In the genomic region with DNA sequence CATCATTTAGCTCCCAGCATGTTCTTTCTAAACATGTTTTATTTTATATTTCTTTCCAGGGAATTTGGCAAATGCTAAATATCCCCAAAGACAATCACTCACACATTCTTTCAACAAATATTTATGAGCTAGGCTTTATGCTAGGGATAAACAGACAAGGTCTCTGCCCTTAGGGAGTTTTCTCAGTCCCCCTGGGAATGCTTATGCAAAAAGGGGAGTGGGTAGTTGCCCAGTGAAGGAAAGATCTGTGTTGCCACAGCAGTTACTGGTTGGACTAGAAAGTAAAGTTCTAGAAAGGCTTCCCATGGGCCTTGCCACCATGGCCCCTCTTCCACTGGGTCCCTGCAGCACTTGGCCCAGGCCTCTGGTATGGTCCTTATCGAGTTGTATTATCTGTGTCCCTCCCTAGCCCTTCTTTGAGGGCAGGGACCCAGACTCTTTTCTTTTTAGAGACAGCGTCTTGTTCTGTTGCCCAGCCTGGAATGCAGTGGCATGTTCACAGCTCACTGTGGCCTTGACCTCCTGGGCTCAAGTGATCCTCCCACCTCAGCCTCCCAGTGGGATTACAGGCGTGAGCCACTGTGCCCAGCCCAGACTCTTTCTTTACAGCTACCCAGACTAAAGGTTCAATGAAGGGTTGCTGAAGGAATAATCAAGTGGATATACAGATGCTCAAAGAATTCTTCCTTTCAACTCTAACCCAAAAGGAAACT, we compare ENCODE assay signal across 20 cellular contexts.
"Had no signal": no experiment of that assay in that cellular context is flagged by ENCODE, and none has a peak within 500 bp of the region (broad histone marks: within the 10 kb centered on the region; RNA-seq: fewer than 3 reads in every experiment).

No MANE protein-coding gene starts in this region.

- H3K4me1 Mint-ChIP-seq: central memory CD8-positive, alpha-beta T cell had no signal

- H3K4me3 Mint-ChIP-seq: activated naive CD8-positive, alpha-beta T cell; activated T-cell treated with anti-CD3 and anti-CD28 coated beads, Interleukin-2, amount 50 U/mL, for 4 hours; central memory CD8-positive, alpha-beta T cell; neural crest cell had no signal

- DNase-seq: activated CD4-positive, alpha-beta T cell treated with anti-CD3 and anti-CD28 coated beads, Interleukin-2, amount 50 U/mL, for 4 hours; activated CD8-positive, alpha-beta memory T cell treated with anti-CD3 and anti-CD28 coated beads, Interleukin-2, amount 50 U/mL, for 48 hours; activated naive CD4-positive, alpha-beta T cell; activated T-cell treated with anti-CD3 and anti-CD28 coated beads, Interleukin-2, amount 50 U/mL, for 4 hours; amniotic stem cell; colonic mucosa; gastrocnemius medialis; hippocampal formation; kidney glomerular epithelial cell; left ventricle myocardium inferior; mammary epithelial cell; occipital lobe; stimulated activated CD4-positive, alpha-beta T cell treated with anti-CD3 and anti-CD28 coated beads, Interleukin-2, amount 100 ng/mL, for 48 hours; stimulated activated CD8-positive, alpha-beta memory T cell treated with anti-CD3 and anti-CD28 coated beads, Interleukin-4, amount 100 ng/mL, for 48 hours; stimulated activated naive CD4-positive, alpha-beta T cell; T-helper 9 cell had no signal

- H3K9me3 Mint-ChIP-seq: central memory CD8-positive, alpha-beta T cell had no signal

- H3K27ac Mint-ChIP-seq: activated naive CD8-positive, alpha-beta T cell; activated T-helper 2 cell treated with anti-CD3 and anti-CD28 coated beads, Interferon-gamma antibody, Interleukin-2, Interleukin-4, amounts not matched to agents 10 μg/mL and 5 μg/mL and 100 μg/mL, durations not matched to agents 14 hours and 24 hours and 36 hours had no signal

- ATAC-seq: activated T-cell treated with anti-CD3 and anti-CD28 coated beads, Interleukin-2, amount 50 U/mL, for 4 hours; gastrocnemius medialis had no signal

- H3K27me3 Mint-ChIP-seq: activated naive CD8-positive, alpha-beta T cell; central memory CD8-positive, alpha-beta T cell had no signal
